In the genomic region with DNA sequence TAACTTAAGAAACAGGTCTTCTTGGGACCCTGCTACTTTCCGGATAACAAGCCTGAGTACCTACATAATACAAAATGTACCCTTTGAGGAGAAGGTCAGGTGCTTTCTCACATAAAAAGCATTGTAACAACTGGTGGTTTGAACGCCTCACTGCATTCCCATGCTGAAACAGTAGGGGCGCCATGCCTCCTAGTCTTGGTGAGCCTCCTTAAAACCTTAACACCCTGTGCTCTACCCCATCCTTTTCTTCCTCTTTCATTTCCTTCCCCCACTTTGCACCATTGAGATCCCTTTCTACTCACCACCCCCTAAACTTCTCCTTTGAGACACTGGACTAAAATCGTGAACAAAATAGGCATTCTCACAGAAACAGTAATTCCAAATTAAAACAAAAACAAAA, we compare ENCODE assay signal across 10 cellular contexts.
DNase-seq lines count a peak whose midpoint lies in the region; ATAC-seq, FAIRE-seq and TF ChIP-seq lines count a peak whose summit lies in the region.
"Had no signal": no experiment of that assay in that cellular context is flagged by ENCODE, and none has a peak within 500 bp of the region (broad histone marks: within the 10 kb centered on the region; RNA-seq: fewer than 3 reads in every experiment).

No MANE protein-coding gene starts in this region.

- no peaks in the 10 kb centered on the region for H3K79me2 ChIP-seq in GM23338 (replicated peaks; ENCODE audit: insufficient read depth)
- H3K79me2 ChIP-seq in OCI-LY7 (ENCODE audit: insufficient read depth, low read depth, low read length), result no peaks in the 10 kb centered on the region

- TF ChIP-seq CTCF in GM23338 (conservative IDR thresholded peaks at IDR 0.05; ENCODE audit: low read depth in 2 of 2) (peak; percentile 77 to 82), OCI-LY7 (conservative IDR thresholded peaks at IDR 0.05; ENCODE audit: low read length) (peak; percentile 71), glutamatergic neuron (IDR thresholded peaks at IDR 0.05; ENCODE audit: partially characterized antibody, unreplicated experiment) (peak; percentile 73)

- H3K4me1 Mint-ChIP-seq in GM23338 (peaks cover 38% of the 10 kb centered on the region), glutamatergic neuron (ENCODE audit: low read depth, unreplicated experiment) (peaks cover 3% of the 10 kb centered on the region)
- H3K4me1 Mint-ChIP-seq: activated naive CD4-positive, alpha-beta T cell treated with anti-CD3 and anti-CD28 coated beads, Interleukin-2, amount 50 U/mL, for 24 hours had no signal

- H3K27me3 Mint-ChIP-seq in GM23338 (ENCODE audit: insufficient read depth, low read depth, poor library complexity) (peaks cover 4% of the 10 kb centered on the region), glutamatergic neuron (ENCODE audit: unreplicated experiment) (peaks cover 2% of the 10 kb centered on the region)
- H3K27me3 Mint-ChIP-seq: activated naive CD4-positive, alpha-beta T cell treated with anti-CD3 and anti-CD28 coated beads, Interleukin-2, amount 50 U/mL, for 24 hours had no signal

- H3K9me2 ChIP-seq in GM23338 (ENCODE audit: insufficient read depth), result no peaks in the 10 kb centered on the region
- no peaks in the 10 kb centered on the region for H3K9me2 ChIP-seq in OCI-LY7 (ENCODE audit: insufficient read depth, low read length)

- no peak overlapping the region for H3K4me2 ChIP-seq in GM23338
- no peak overlapping the region for H3K4me2 ChIP-seq in OCI-LY7 (ENCODE audit: low read length)

- no peak for FAIRE-seq in frontal cortex (lab: Jason Lieb, UNC)

- no peaks in the 10 kb centered on the region for H3K27me3 ChIP-seq in GM23338 (ENCODE audit: insufficient read depth)

- H3K36me3 Mint-ChIP-seq in GM23338 (ENCODE audit: low read depth) (no peaks in the 10 kb centered on the region), glutamatergic neuron (ENCODE audit: unreplicated experiment) (no peaks in the 10 kb centered on the region)
- H3K36me3 Mint-ChIP-seq: activated naive CD4-positive, alpha-beta T cell treated with anti-CD3 and anti-CD28 coated beads, Interleukin-2, amount 50 U/mL, for 24 hours had no signal

- H2AFZ ChIP-seq in GM23338 (no peak overlapping the region), OCI-LY7 (ENCODE audit: low read length) (no peak overlapping the region)

- ATAC-seq in GM23338, result peak; percentile 89

- no peaks in the 10 kb centered on the region for H3K9me3 ChIP-seq in OCI-LY7 (ENCODE audit: low read length)

- H3K36me3 ChIP-seq in GM23338 (ENCODE audit: insufficient read depth) (no peaks in the 10 kb centered on the region), OCI-LY7 (ENCODE audit: insufficient read depth, low read length) (no peaks in the 10 kb centered on the region)

- H3K27ac ChIP-seq in GM23338 (ENCODE audit: low read depth), result no peak overlapping the region
- H3K27ac ChIP-seq in OCI-LY7 (ENCODE audit: low read depth, low read length, poor library complexity, severe bottlenecking), result no peak overlapping the region

- H3K27ac Mint-ChIP-seq in GM23338, result no peak overlapping the region
- H3K27ac Mint-ChIP-seq in glutamatergic neuron (ENCODE audit: unreplicated experiment), result no peak overlapping the region
- H3K27ac Mint-ChIP-seq: activated naive CD4-positive, alpha-beta T cell treated with anti-CD3 and anti-CD28 coated beads, Interleukin-2, amount 50 U/mL, for 24 hours had no signal

- POLR2A ChIA-PET in OCI-LY7 (lab: Charles Lee), result no interaction called here

- H3K4me3 Mint-ChIP-seq in GM23338 (no peak overlapping the region), glutamatergic neuron (ENCODE audit: unreplicated experiment) (no peak overlapping the region)
- H3K4me3 Mint-ChIP-seq: activated naive CD4-positive, alpha-beta T cell treated with anti-CD3 and anti-CD28 coated beads, Interleukin-2, amount 50 U/mL, for 24 hours had no signal

- H3K4me1 ChIP-seq in GM23338 (ENCODE audit: insufficient read depth) (peaks cover 26% of the 10 kb centered on the region), OCI-LY7 (ENCODE audit: insufficient read depth, low read length, poor library complexity, severe bottlenecking) (no peaks in the 10 kb centered on the region)

- DNase-seq in CD1c-positive myeloid dendritic cell (ENCODE audit: extremely low spot score), result peak; percentile 24
- DNase-seq in GM23338 (ENCODE audit: low spot score), result peak; percentile 83
- peak; percentile 9 for DNase-seq in OCI-LY7 (ENCODE audit: low spot score)
- peak; percentile 64 for DNase-seq in glutamatergic neuron
- DNase-seq in effector CD4-positive, alpha-beta T cell, result no peak
- no peak for DNase-seq in NCI-H1105 (lab: John Stamatoyannopoulos, UW)
- DNase-seq in frontal cortex (ENCODE audit: low spot score in 2 of 2), result no peak
- DNase-seq in NCI-H1048 (lab: John Stamatoyannopoulos, UW), result no peak
- DNase-seq: EL had no signal

- intact Hi-C loops in OCI-LY7 (cut with micrococcal nuclease; ENCODE audit: unreplicated experiment), result no loop called here

- no peaks in the 10 kb centered on the region for H3F3A ChIP-seq in GM23338 (replicated peaks; ENCODE audit: low read depth)

- no peaks in the 10 kb centered on the region for H3K9me3 Mint-ChIP-seq in GM23338
- H3K9me3 Mint-ChIP-seq in glutamatergic neuron (ENCODE audit: unreplicated experiment), result no peaks in the 10 kb centered on the region
- H3K9me3 Mint-ChIP-seq: activated naive CD4-positive, alpha-beta T cell treated with anti-CD3 and anti-CD28 coated beads, Interleukin-2, amount 50 U/mL, for 24 hours had no signal

- no peak overlapping the region for H3K4me3 ChIP-seq in GM23338
- no peak overlapping the region for H3K4me3 ChIP-seq in OCI-LY7 (ENCODE audit: low read depth, low read length, poor library complexity, severe bottlenecking)

- no TSS peak for BruUV-seq in OCI-LY7 (replicated peaks; lab: Mats Ljungman, UMichigan)

- H4K20me1 ChIP-seq in GM23338 (replicated peaks; ENCODE audit: insufficient read depth) (no peaks in the 10 kb centered on the region), OCI-LY7 (ENCODE audit: insufficient read depth, low read length) (no peaks in the 10 kb centered on the region)

- CTCF ChIA-PET in OCI-LY7 (lab: Charles Lee; ENCODE audit: unreplicated experiment), result no interaction called here

TF ChIP-seq in GM23338, 12 proteins besides CTCF, POLR2A, EP300 and RAD21 (continues in another document):
- TF ChIP-seq JUNB (IDR thresholded peaks at IDR 0.05; ENCODE audit: unreplicated experiment), result no peak
- no peak for TF ChIP-seq EZH2 (IDR thresholded peaks at IDR 0.05; ENCODE audit: low read depth, unreplicated experiment)
- TF ChIP-seq, protein P1, sequence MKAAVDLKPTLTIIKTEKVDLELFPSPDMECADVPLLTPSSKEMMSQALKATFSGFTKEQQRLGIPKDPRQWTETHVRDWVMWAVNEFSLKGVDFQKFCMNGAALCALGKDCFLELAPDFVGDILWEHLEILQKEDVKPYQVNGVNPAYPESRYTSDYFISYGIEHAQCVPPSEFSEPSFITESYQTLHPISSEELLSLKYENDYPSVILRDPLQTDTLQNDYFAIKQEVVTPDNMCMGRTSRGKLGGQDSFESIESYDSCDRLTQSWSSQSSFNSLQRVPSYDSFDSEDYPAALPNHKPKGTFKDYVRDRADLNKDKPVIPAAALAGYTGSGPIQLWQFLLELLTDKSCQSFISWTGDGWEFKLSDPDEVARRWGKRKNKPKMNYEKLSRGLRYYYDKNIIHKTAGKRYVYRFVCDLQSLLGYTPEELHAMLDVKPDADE (IDR thresholded peaks at IDR 0.05), result no peak

Comparison
In these comparisons a context has a peak if more than half of its experiments do, and no peak if none do; other contexts are left out.
1. DNase-seq: peak in CD1c-positive myeloid dendritic cell (single experiment), GM23338 (single experiment), OCI-LY7 (single experiment) and glutamatergic neuron (single experiment); none in effector CD4-positive, alpha-beta T cell (single experiment), NCI-H1105 (single experiment), frontal cortex (0 of 2) and NCI-H1048 (single experiment).
2. Peak in every context shown above with its lines, with median percentiles within 50 percentile points of each other: CTCF ChIP-seq.